ENCODE assay signal across 25 cellular contexts in genomic region chr3:190370369-190370768, GRCh38. TPM values are rescaled to one million over a fixed set of nuclear protein-coding genes. Genes with fewer than 3 reads are reported as not detected.
"Had no signal": no experiment of that assay in that cellular context is flagged by ENCODE, and none has a peak within 500 bp of the region (broad histone marks: within the 10 kb centered on the region; RNA-seq: fewer than 3 reads in every experiment).

No MANE protein-coding gene starts in this region.

- H3K4me1 ChIP-seq: colonic mucosa, heart right ventricle, prostate gland, right atrium auricular region, upper lobe of left lung had no signal

- FAIRE-seq: endothelial cell of umbilical vein, kidney had no signal

- DNase-seq: activated CD4-positive, alpha-beta T cell treated with anti-CD3 and anti-CD28 coated beads for 4 hours; activated CD4-positive, alpha-beta T cell treated with anti-CD3 and anti-CD28 coated beads, Interleukin-2, amount 50 U/mL, for 48 hours; activated CD8-positive, alpha-beta memory T cell treated with anti-CD3 and anti-CD28 coated beads, Interleukin-2, amount 50 U/mL, for 48 hours; activated naive CD4-positive, alpha-beta T cell; activated T-cell treated with anti-CD3 and anti-CD28 coated beads, Interleukin-2, amount 50 U/mL, for 4 hours; colonic mucosa; dorsolateral prefrontal cortex; effector memory CD8-positive, alpha-beta T cell; heart right ventricle; kidney; natural killer cell; stimulated activated CD4-positive, alpha-beta T cell treated with anti-CD3 and anti-CD28 coated beads, Interleukin-2, amount 100 ng/mL, for 24 hours; stimulated activated naive CD8-positive, alpha-beta T cell treated with anti-CD3 and anti-CD28 coated beads, Interleukin-15, amount 100 ng/mL, for 72 hours; T1000; upper lobe of left lung had no signal

- H3K9me3 ChIP-seq: colonic mucosa, heart right ventricle, prostate gland, right atrium auricular region, upper lobe of left lung had no signal

- ATAC-seq: activated T-cell treated with anti-CD3 and anti-CD28 coated beads, Interleukin-2, amount 50 U/mL, for 4 hours; effector memory CD8-positive, alpha-beta T cell; heart right ventricle; left lobe of liver; natural killer cell; stimulated activated effector memory CD8-positive, alpha-beta T cell treated with anti-CD3 and anti-CD28 coated beads, Interleukin-12 subunit alpha, Interleukin-12 subunit beta, amount 100 ng/mL, for 72 hours; stimulated activated naive CD8-positive, alpha-beta T cell treated with anti-CD3 and anti-CD28 coated beads, Interleukin-15, amount 100 ng/mL, for 72 hours; WTC11 had no signal

- H3K36me3 ChIP-seq: colonic mucosa, heart right ventricle, prostate gland, right atrium auricular region, upper lobe of left lung had no signal

- H3K27me3 ChIP-seq: colonic mucosa, heart right ventricle, right atrium auricular region, upper lobe of left lung had no signal

- H3K4me3 ChIP-seq: colonic mucosa, dorsolateral prefrontal cortex, heart right ventricle, lung, prostate gland, right atrium auricular region, upper lobe of left lung had no signal

- H3K27ac ChIP-seq: colonic mucosa, dorsolateral prefrontal cortex, heart right ventricle, right atrium auricular region, upper lobe of left lung had no signal

RNA-seq across cellular contexts. Expression of gene CLDN16, which starts 17.6 kb away (rescaled TPM):
- total RNA-seq: activated CD8-positive, alpha-beta memory T cell treated with anti-CD3 and anti-CD28 coated beads for 36 hours; activated T-cell treated with anti-CD3 and anti-CD28 coated beads, Interleukin-2, amount 50 U/mL, for 4 hours; activated T-helper 2 cell treated with anti-CD3 and anti-CD28 coated beads, Interferon-gamma antibody, Interleukin-2, Interleukin-4, amounts not matched to agents 10 μg/mL and 5 μg/mL and 100 μg/mL, durations not matched to agents 14 hours and 24 hours and 36 hours; colonic mucosa; endothelial cell of umbilical vein; heart right ventricle; natural killer cell; osteocyte; WTC11 had no signal
- polyA plus RNA-seq: heart right ventricle had no signal

RNA-seq across cellular contexts. Expression of gene CLDN1, which starts 48.1 kb away (rescaled TPM):
- total RNA-seq: natural killer cell had no signal
